Comparison of ENCODE assay signal across 20 cellular contexts in the genomic region with DNA sequence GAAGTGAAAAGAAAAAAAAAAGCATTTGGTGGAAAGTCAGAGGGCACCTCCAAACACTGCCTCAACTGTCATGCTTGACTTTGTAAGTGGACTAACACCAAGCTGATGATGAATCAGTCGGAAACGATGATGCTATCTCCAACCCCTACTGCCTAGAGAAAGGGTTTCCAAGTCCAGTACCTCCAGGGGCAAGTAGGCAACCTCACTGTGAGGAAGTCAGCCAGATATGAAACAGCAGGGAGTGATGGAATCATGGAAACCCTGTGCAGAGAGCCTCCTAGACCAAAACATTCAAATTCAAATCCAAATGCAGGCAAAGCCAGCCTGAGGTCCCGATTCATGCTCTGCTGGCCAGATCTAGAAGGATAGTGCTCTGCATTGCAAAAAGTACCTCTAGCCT.
DNase-seq lines count a peak whose midpoint lies in the region; ATAC-seq and TF ChIP-seq lines count a peak whose summit lies in the region.
"Had no signal": no experiment of that assay in that cellular context is flagged by ENCODE, and none has a peak within 500 bp of the region (broad histone marks: within the 10 kb centered on the region; RNA-seq: fewer than 3 reads in every experiment).

No MANE protein-coding gene starts in this region.

- H3K4me3 ChIP-seq in naive thymus-derived CD4-positive, alpha-beta T cell (ENCODE audit: low read length), result no peak overlapping the region
- no peak overlapping the region for H3K4me3 ChIP-seq in SJCRH30
- H3K4me3 ChIP-seq: hepatocyte, spleen, suprapubic skin had no signal

- CTCF ChIA-PET in naive thymus-derived CD4-positive, alpha-beta T cell (lab: Charles Lee), result no interaction called here

- peaks cover 0 to 2% of the 10 kb centered on the region in 2 donors for H3K9me3 Mint-ChIP-seq in natural killer cell
- H3K9me3 Mint-ChIP-seq in natural killer cell treated with Interleukin-12 subunit alpha and Interleukin-12 subunit beta and Interleukin-15 and Interleukin-18, amount 100 ng/mL, for 72 hours, result peaks cover 5% of the 10 kb centered on the region
- H3K9me3 Mint-ChIP-seq in naive thymus-derived CD4-positive, alpha-beta T cell, result peaks cover 0 to 23% (median 6%) of the 10 kb centered on the region in 11 donors
- H3K9me3 Mint-ChIP-seq: IgD-negative memory B cell, neural crest cell had no signal

- H3K4me1 ChIP-seq in naive thymus-derived CD4-positive, alpha-beta T cell (ENCODE audit: control insufficient read depth in 2 of 2, insufficient read depth in 2 of 2, low read length in 2 of 2), result peaks cover 15 to 18% of the 10 kb centered on the region in 2 donors
- H3K4me1 ChIP-seq in SJCRH30, result no peaks in the 10 kb centered on the region

- intact Hi-C loops in natural killer cell (cut with micrococcal nuclease), result loop anchor here (10.0 kb wide), 1 partner anchor 128 kb away; no protein-coding TSS in a partner anchor
- intact Hi-C loops in naive thymus-derived CD4-positive, alpha-beta T cell (cut with micrococcal nuclease), result loop anchor here (5.0 to 10.0 kb wide), 6 partner anchors 162 to 1280 kb away; partner anchors contain the start of genes TSC22D1 (in 2 of the 2), CCDC122 (in 1 of the 2), EPSTI1 (in 1 of the 2) and GPALPP1 (in 1 of the 2)

- H3K36me3 Mint-ChIP-seq in natural killer cell, result peaks cover 10% of the 10 kb centered on the region
- H3K36me3 Mint-ChIP-seq in natural killer cell treated with Interleukin-12 subunit alpha and Interleukin-12 subunit beta and Interleukin-15 and Interleukin-18, amount 100 ng/mL, for 72 hours, result peaks cover 15% of the 10 kb centered on the region
- peaks cover 0 to 25% (median 0%) of the 10 kb centered on the region in 5 donors for H3K36me3 Mint-ChIP-seq in naive thymus-derived CD4-positive, alpha-beta T cell

- no peak overlapping the region for H3K4me3 Mint-ChIP-seq in natural killer cell
- no peak overlapping the region for H3K4me3 Mint-ChIP-seq in natural killer cell treated with Interleukin-12 subunit alpha and Interleukin-12 subunit beta and Interleukin-15 and Interleukin-18, amount 100 ng/mL, for 72 hours
- no peak overlapping the region for H3K4me3 Mint-ChIP-seq in naive thymus-derived CD4-positive, alpha-beta T cell
- H3K4me3 Mint-ChIP-seq: activated CD4-positive, alpha-beta T cell treated with anti-CD3 and anti-CD28 coated beads, Interleukin-2, amount 10 ng/mL, durations not matched to agents 7 days and 5 days; IgD-negative memory B cell; neural crest cell had no signal

- H3K4me1 Mint-ChIP-seq in natural killer cell, result peaks cover 17 to 22% of the 10 kb centered on the region in 2 donors
- peaks cover 13 to 22% of the 10 kb centered on the region in 2 donors for H3K4me1 Mint-ChIP-seq in natural killer cell treated with Interleukin-12 subunit alpha and Interleukin-12 subunit beta and Interleukin-15 and Interleukin-18, amount 100 ng/mL, for 72 hours (ENCODE audit: low read depth in 2 of 2)
- peaks cover 13 to 54% (median 35%) of the 10 kb centered on the region in 7 donors for H3K4me1 Mint-ChIP-seq in naive thymus-derived CD4-positive, alpha-beta T cell

- no peak for TF ChIP-seq CTCF in natural killer cell (IDR thresholded peaks at IDR 0.05)

- H3K27ac Mint-ChIP-seq in natural killer cell, result peak overlapping the region; percentile 75 to 90
- no peak overlapping the region for H3K27ac Mint-ChIP-seq in natural killer cell treated with Interleukin-12 subunit alpha and Interleukin-12 subunit beta and Interleukin-15 and Interleukin-18, amount 100 ng/mL, for 72 hours
- peak overlapping the region in 7 of 9 donors; percentile 93 to 99 (median 96) for H3K27ac Mint-ChIP-seq in naive thymus-derived CD4-positive, alpha-beta T cell
- H3K27ac Mint-ChIP-seq: activated T-cell treated with anti-CD3 and anti-CD28 coated beads, Interleukin-2, amount 50 U/mL, for 72 hours had no signal

- H3K27ac ChIP-seq in caudate nucleus (ENCODE audit: low read depth, low read length) (peak overlapping the region; percentile 46), SJCRH30 (no peak overlapping the region)
- no peak overlapping the region for H3K27ac ChIP-seq in naive thymus-derived CD4-positive, alpha-beta T cell (ENCODE audit: low read depth, low read length)
- H3K27ac ChIP-seq: suprapubic skin had no signal

- H3K27me3 ChIP-seq in naive thymus-derived CD4-positive, alpha-beta T cell (ENCODE audit: control insufficient read depth in 2 of 2, insufficient read depth in 2 of 2, low read length in 2 of 2), result no peaks in the 10 kb centered on the region
- H3K27me3 ChIP-seq in SJCRH30, result 0 out of 2 replicates have a peak, but pooled peaks cover 6% of the 10 kb centered on the region
- H3K27me3 ChIP-seq: hepatocyte, spleen, suprapubic skin had no signal

- peaks cover 0 to 7% of the 10 kb centered on the region in 2 donors for H3K27me3 Mint-ChIP-seq in natural killer cell (ENCODE audit: low read depth in 2 of 2)
- peaks cover 0 to 9% of the 10 kb centered on the region in 2 donors for H3K27me3 Mint-ChIP-seq in natural killer cell treated with Interleukin-12 subunit alpha and Interleukin-12 subunit beta and Interleukin-15 and Interleukin-18, amount 100 ng/mL, for 72 hours
- peaks cover 0 to 3% (median 0%) of the 10 kb centered on the region in 5 donors for H3K27me3 Mint-ChIP-seq in naive thymus-derived CD4-positive, alpha-beta T cell

- POLR2A ChIA-PET in naive thymus-derived CD4-positive, alpha-beta T cell (lab: Charles Lee), result interaction anchor here (0.7 kb wide), 1 partner anchor 9 kb away, joined by 6 read pairs; no protein-coding TSS in a partner anchor

- ATAC-seq in natural killer cell (no peak), GM21381 (IDR thresholded peaks at IDR 0.05; ENCODE audit: unreplicated experiment) (no peak)
- ATAC-seq in natural killer cell treated with Interleukin-12 subunit alpha and Interleukin-12 subunit beta and Interleukin-15 and Interleukin-18, amount 100 ng/mL, for 72 hours, result no peak
- no peak for ATAC-seq in naive thymus-derived CD4-positive, alpha-beta T cell
- ATAC-seq: activated T-cell treated with anti-CD3 and anti-CD28 coated beads, Interleukin-2, amount 50 U/mL, for 72 hours; left lobe of liver; Panc1 had no signal

- DNase-seq in natural killer cell, result no peak
- no peak for DNase-seq in natural killer cell treated with Interleukin-12 subunit alpha and Interleukin-12 subunit beta and Interleukin-15 and Interleukin-18, amount 100 ng/mL, for 72 hours (ENCODE audit: low spot score)
- peak in 1 of 61 donors; percentile 8 for DNase-seq in caudate nucleus (lab: John Stamatoyannopoulos, UW)
- DNase-seq in naive thymus-derived CD4-positive, alpha-beta T cell, result no peak
- no peak for DNase-seq in stimulated activated CD4-positive, alpha-beta T cell treated with anti-CD3 and anti-CD28 coated beads, Interleukin-4, amount 100 ng/mL, for 1 hour
- no peak for DNase-seq in COR-L47 (lab: John Stamatoyannopoulos, UW)
- no peak for DNase-seq in SJCRH30
- DNase-seq: activated CD4-positive, alpha-beta T cell treated with anti-CD3 and anti-CD28 coated beads, Interleukin-2, amount 10 ng/mL, durations not matched to agents 7 days and 5 days; activated T-cell treated with anti-CD3 and anti-CD28 coated beads, Interleukin-2, amount 50 U/mL, for 72 hours; DMS79; NCI-H446 treated with DMSO at 0.1 percent for 48 hours; spleen; T-helper 2 cell had no signal

- H3K9me3 ChIP-seq in naive thymus-derived CD4-positive, alpha-beta T cell (ENCODE audit: control insufficient read depth in 2 of 3, low read length in 3 of 3), result no peaks in the 10 kb centered on the region
- H3K9me3 ChIP-seq in SJCRH30 (replicated peaks), result no peaks in the 10 kb centered on the region
- H3K9me3 ChIP-seq: spleen, suprapubic skin had no signal

- H3K36me3 ChIP-seq in naive thymus-derived CD4-positive, alpha-beta T cell (ENCODE audit: control insufficient read depth in 2 of 3, insufficient read depth in 3 of 3, low read length in 3 of 3), result no peaks in the 10 kb centered on the region
- no peaks in the 10 kb centered on the region for H3K36me3 ChIP-seq in SJCRH30
- H3K36me3 ChIP-seq: spleen, suprapubic skin had no signal

Comparison
In these comparisons a context has a peak if more than half of its experiments do, and no peak if none do; other contexts are left out.
1. H3K27ac Mint-ChIP-seq: peak in natural killer cell (2 of 2) and naive thymus-derived CD4-positive, alpha-beta T cell (7 of 9); none in natural killer cell treated with Interleukin-12 subunit alpha and Interleukin-12 subunit beta and Interleukin-15 and Interleukin-18, amount 100 ng/mL, for 72 hours (0 of 2).